Comparison of ENCODE assay signal across 1 cellular context in genomic region chr20:4897600-4897999, GRCh38.
TF ChIP-seq lines count a peak whose summit lies in the region.

No MANE protein-coding gene starts in this region.

TF ChIP-seq in HCT116, 20 proteins besides CTCF, POLR2A, EP300 and RAD21 (continued from another document):
- TF ChIP-seq REST (IDR thresholded peaks at IDR 0.05; ENCODE audit: low read depth), result no peak
- no peak for TF ChIP-seq POLR2AphosphoS5 (IDR thresholded peaks at IDR 0.05; ENCODE audit: low read depth, low read length)
- no peak for TF ChIP-seq SIN3A (IDR thresholded peaks at IDR 0.05; ENCODE audit: low read depth)
